In the genomic region with DNA sequence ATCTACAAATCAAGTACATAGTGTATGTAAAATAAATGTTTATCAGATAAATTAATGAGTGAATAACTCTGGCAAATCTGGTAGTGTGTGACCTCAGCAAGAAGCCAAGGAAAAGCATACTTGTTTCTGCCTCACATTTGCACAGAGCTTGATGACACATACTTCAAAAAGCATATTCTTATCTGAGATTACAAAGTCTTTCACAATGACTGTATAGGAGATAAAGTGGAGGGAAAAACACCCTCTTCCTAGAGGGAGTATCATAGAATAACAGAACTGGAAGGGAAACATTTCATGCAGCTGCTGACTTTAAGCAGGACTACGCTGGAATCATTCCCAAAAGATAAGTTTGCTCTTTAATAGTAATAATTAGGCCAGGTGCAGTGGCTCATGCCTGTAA, we compare ENCODE assay signal across 14 cellular contexts. TPM values are rescaled to one million over a fixed set of nuclear protein-coding genes. Genes with fewer than 3 reads are reported as not detected.
DNase-seq lines count a peak whose midpoint lies in the region; ATAC-seq and TF ChIP-seq lines count a peak whose summit lies in the region.
"Had no signal": no experiment of that assay in that cellular context is flagged by ENCODE, and none has a peak within 500 bp of the region (broad histone marks: within the 10 kb centered on the region; RNA-seq: fewer than 3 reads in every experiment).

No MANE protein-coding gene starts in this region.

- TF ChIP-seq POLR2A in sigmoid colon (IDR thresholded peaks at IDR 0.05) = no peak

- intact Hi-C loops in sigmoid colon (cut with DNase I) (no loop called here), aorta (cut with DNase I) (no loop called here)

- no peak for TF ChIP-seq CTCF in fibroblast of the aortic adventitia (IDR thresholded peaks at IDR 0.05; ENCODE audit: insufficient read depth, low read length)
- TF ChIP-seq CTCF in retinal pigment epithelial cell (conservative IDR thresholded peaks at IDR 0.05; ENCODE audit: low read depth, low read length) = no peak
- TF ChIP-seq CTCF in sigmoid colon (IDR thresholded peaks at IDR 0.05) = no peak

- H3K4me3 ChIP-seq in fibroblast of the aortic adventitia (ENCODE audit: low read depth, low read length) (no peak overlapping the region), retinal pigment epithelial cell (ENCODE audit: low read length) (no peak overlapping the region), sigmoid colon (no peak overlapping the region), aorta (ENCODE audit: low read length in 2 of 2) (no peak overlapping the region)
- H3K4me3 ChIP-seq: esophagus muscularis mucosa, PC-9, stomach had no signal

- DNase-seq in RPMI7951 (ENCODE audit: low read depth) (peak; percentile 64), fibroblast of the aortic adventitia (ENCODE audit: low read depth) (peak; percentile 95), retinal pigment epithelial cell (ENCODE audit: low read depth) (peak; percentile 68), sigmoid colon (no peak), NOMO-1 treated with dmso at 0.1 percent for 144 hours (lab: John Stamatoyannopoulos, UW; ENCODE audit: unreplicated experiment) (no peak), aorta (no peak)
- DNase-seq: activated CD8-positive, alpha-beta memory T cell treated with anti-CD3 and anti-CD28 coated beads, Interleukin-2, amount 10 ng/mL, durations not matched to agents 7 days and 5 days; NCI-H187 treated with DMSO at 0.1 percent for 48 hours; stomach; T1000 had no signal

- H3K27me3 ChIP-seq in sigmoid colon = no peaks in the 10 kb centered on the region
- H3K27me3 ChIP-seq in aorta (ENCODE audit: control insufficient read depth in 1 of 2, insufficient read depth in 2 of 2, low read length in 1 of 2) = no peaks in the 10 kb centered on the region
- H3K27me3 ChIP-seq: esophagus muscularis mucosa, stomach had no signal

- TF ChIP-seq EP300 in sigmoid colon (IDR thresholded peaks at IDR 0.05) = no peak

- H3K9me3 ChIP-seq in sigmoid colon = no peaks in the 10 kb centered on the region
- no peaks in the 10 kb centered on the region for H3K9me3 ChIP-seq in aorta (ENCODE audit: control insufficient read depth, low read length)
- H3K9me3 ChIP-seq: esophagus muscularis mucosa, stomach had no signal

- H3K36me3 ChIP-seq in sigmoid colon = no peaks in the 10 kb centered on the region
- H3K36me3 ChIP-seq in aorta (ENCODE audit: control insufficient read depth in 1 of 2, insufficient read depth in 2 of 2, low read length in 1 of 2) = no peaks in the 10 kb centered on the region
- H3K36me3 ChIP-seq: esophagus muscularis mucosa, stomach had no signal

- H3K4me1 ChIP-seq in sigmoid colon = no peaks in the 10 kb centered on the region
- no peaks in the 10 kb centered on the region for H3K4me1 ChIP-seq in aorta (ENCODE audit: control insufficient read depth in 1 of 2, insufficient read depth in 2 of 2, low read length in 2 of 2)
- H3K4me1 ChIP-seq: esophagus muscularis mucosa had no signal

- H3K27ac ChIP-seq in sigmoid colon (no peak overlapping the region), aorta (ENCODE audit: low read depth in 1 of 2, low read length in 2 of 2) (no peak overlapping the region)
- H3K27ac ChIP-seq: esophagus muscularis mucosa, PC-9, stomach had no signal

- peak; percentile 32 for ATAC-seq in GM18868 (IDR thresholded peaks at IDR 0.05; ENCODE audit: unreplicated experiment)
- no peak for ATAC-seq in GM21619 (IDR thresholded peaks at IDR 0.05; ENCODE audit: unreplicated experiment)
- ATAC-seq in aorta (ENCODE audit: low FRiP score) = no peak
- ATAC-seq: activated CD8-positive, alpha-beta memory T cell treated with anti-CD3 and anti-CD28 coated beads, Interleukin-2, amount 10 ng/mL, durations not matched to agents 7 days and 5 days had no signal

- 67 to 84% methylated on average over 1 of the region's 1 CpG for WGBS in sigmoid colon, 2 donors
- WGBS in aorta, 2 donors = 68 to 78% methylated on average over 1 of the region's 1 CpG

RNA-seq across cellular contexts. Expression of gene AKAP7, which starts 28.1 kb away (rescaled TPM):
- 8.5 and 8.8 TPM in 2 replicates for total RNA-seq in RPMI7951 (2014; rRNA removed; shearing (Covaris generic))
- total RNA-seq in fibroblast of the aortic adventitia (ENCODE audit: low replicate concordance) (5.4 and 27.9 TPM in 2 replicates), sigmoid colon (10 to 100 TPM; 18.7 to 23.8 (median 21.9) TPM), aorta (1 to 10 TPM; 7.1 to 8.0 TPM)
- polyA plus RNA-seq in sigmoid colon (10 to 100 TPM in 2 of 3 donors, 1 to 10 TPM in 1; 7.9 to 13.2 (median 12.7) TPM), aorta (1 to 10 TPM; 5.4 to 9.1 TPM)

RNA-seq across cellular contexts. Expression of gene EPB41L2, which starts 44.1 kb away (rescaled TPM):
- total RNA-seq in RPMI7951 (2014; rRNA removed; shearing (Covaris generic)) = 24.5 and 33.2 TPM in 2 replicates
- total RNA-seq in fibroblast of the aortic adventitia (ENCODE audit: low replicate concordance) (117 and 130 TPM in 2 replicates), sigmoid colon (100 to 1,000 TPM in 2 of 4 donors, 10 to 100 TPM in 2; 65.7 to 147 (median 114) TPM), aorta (100 to 1,000 TPM; 176 to 340 TPM)
- polyA plus RNA-seq in sigmoid colon (10 to 100 TPM; 41.2 to 50.5 (median 42.6) TPM), aorta (10 to 100 TPM; 36.1 to 60.7 TPM)

Comparison
In these comparisons a context has a peak if more than half of its experiments do, and no peak if none do; other contexts are left out.
1. DNase-seq: peak in RPMI7951 (single experiment), fibroblast of the aortic adventitia (single experiment) and retinal pigment epithelial cell (single experiment); none in sigmoid colon (single experiment), NOMO-1 treated with dmso at 0.1 percent for 144 hours (single experiment) and aorta (0 of 2).